ENCODE assay signal across 8 cellular contexts in the genomic region with DNA sequence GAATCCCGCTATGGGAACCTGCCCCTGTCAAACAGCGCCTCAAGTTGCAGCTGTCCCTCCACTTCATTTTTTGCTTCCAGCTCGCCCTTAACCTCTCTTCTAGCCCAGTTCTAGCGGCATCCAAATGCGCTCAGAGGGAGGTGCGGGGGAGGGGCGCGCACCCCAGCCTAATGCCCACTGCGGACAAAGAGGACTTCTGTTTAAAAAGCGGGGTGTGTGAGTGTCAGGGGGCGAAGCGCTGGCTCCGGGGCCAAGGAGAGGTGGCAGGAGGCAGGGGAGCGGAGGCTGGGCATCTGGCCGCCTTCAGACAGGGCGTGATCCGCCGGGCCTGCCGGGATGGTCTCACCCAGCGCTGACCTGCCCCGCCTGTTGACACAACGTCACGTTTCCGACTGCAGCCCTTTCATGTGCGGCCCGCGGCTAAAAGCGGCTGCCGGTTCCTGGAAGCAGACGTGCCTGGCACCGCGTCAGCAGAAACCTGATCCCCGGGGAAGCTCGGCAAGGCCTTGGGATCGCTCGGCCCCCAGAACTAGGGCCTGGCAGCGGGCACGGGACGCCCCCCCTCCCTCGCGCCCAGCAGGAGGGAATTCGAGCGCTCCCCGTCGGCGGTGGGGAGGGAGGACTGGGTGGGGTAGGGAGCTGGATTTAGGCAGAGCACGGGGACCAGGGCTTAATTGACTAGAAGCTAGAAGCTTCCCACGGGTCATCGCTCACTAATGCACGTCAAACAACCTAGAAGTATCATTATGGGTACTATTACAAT. TPM values are rescaled to one million over a fixed set of nuclear protein-coding genes. Genes with fewer than 3 reads are reported as not detected.
A peak's percentile ranks its signal among the peaks of the same experiment; 100 is the strongest.
DNase-seq lines count a peak whose midpoint lies in the region; ATAC-seq and TF ChIP-seq lines count a peak whose summit lies in the region.

No MANE protein-coding gene starts in this region.

- H3K36me3 ChIP-seq in NT2/D1 (ENCODE audit: insufficient read depth, insufficient read length, low read length): peaks cover 34% of the 10 kb centered on the region
- peaks cover 12 to 16% of the 10 kb centered on the region in 2 donors for H3K36me3 ChIP-seq in mucosa of rectum (ENCODE audit: control insufficient read depth in 2 of 2, insufficient read depth in 2 of 2, low read length in 2 of 2)

- peak overlapping the region; percentile 90 to 98 for H3K27ac ChIP-seq in mucosa of rectum (ENCODE audit: low read depth in 2 of 2, low read length in 2 of 2)

- TF ChIP-seq CTCF in epithelial cell of proximal tubule (conservative IDR thresholded peaks at IDR 0.05; ENCODE audit: low read depth, low read length): no peak

- H3K9ac ChIP-seq in NT2/D1 (ENCODE audit: insufficient read length, low read depth) (peak overlapping the region; percentile 44), mucosa of rectum (ENCODE audit: low read depth in 1 of 2, low read length in 2 of 2) (peak overlapping the region; percentile 69 to 80)

- H3K9me3 ChIP-seq in NT2/D1 (ENCODE audit: insufficient read depth, low read length) (no peaks in the 10 kb centered on the region), mucosa of rectum (ENCODE audit: control insufficient read depth in 2 of 2, low read length in 2 of 2) (no peaks in the 10 kb centered on the region)

- DNase-seq in COLO668 (lab: John Stamatoyannopoulos, UW; ENCODE audit: unreplicated experiment): peak; percentile 92
- DNase-seq in NT2/D1 (ENCODE audit: low read depth, low spot score): peak; percentile 82
- peak; percentile 79 for DNase-seq in activated T-cell treated with anti-CD3 and anti-CD28 coated beads, Interleukin-2, amount 50 U/mL, for 1 hour
- no peak for DNase-seq in epithelial cell of proximal tubule (ENCODE audit: low read depth)
- peak; percentile 52 to 55 for DNase-seq in stimulated activated CD8-positive, alpha-beta memory T cell treated with anti-CD3 and anti-CD28 coated beads, Interleukin-7, amount 100 ng/mL, for 1 hour (ENCODE audit: low read depth in 2 of 2)

- peaks cover 22% of the 10 kb centered on the region for H3K27me3 ChIP-seq in NT2/D1 (ENCODE audit: insufficient read depth, insufficient read length)
- no peaks in the 10 kb centered on the region for H3K27me3 ChIP-seq in mucosa of rectum (ENCODE audit: control insufficient read depth in 2 of 2, insufficient read depth in 2 of 2, low read length in 2 of 2)

- H3K4me1 ChIP-seq in NT2/D1 (ENCODE audit: insufficient read depth, insufficient read length) (peaks cover 26% of the 10 kb centered on the region), mucosa of rectum (ENCODE audit: control insufficient read depth in 2 of 2, insufficient read depth in 2 of 2, low read length in 2 of 2) (peaks cover 43 to 62% of the 10 kb centered on the region in 2 donors)

- H3K4me3 ChIP-seq in NT2/D1 (ENCODE audit: insufficient read length, low read depth): peak overlapping the region; percentile 31
- H3K4me3 ChIP-seq in epithelial cell of proximal tubule (ENCODE audit: low read depth, low read length): peak overlapping the region; percentile 40
- peak overlapping the region; percentile 61 to 65 for H3K4me3 ChIP-seq in mucosa of rectum (ENCODE audit: low read length in 2 of 2)

- ATAC-seq in GM19452 (IDR thresholded peaks at IDR 0.05; ENCODE audit: unreplicated experiment) (peak; percentile 54), HG03558 (IDR thresholded peaks at IDR 0.05; ENCODE audit: extremely low read depth, unreplicated experiment) (peak; percentile 28)

RNA-seq across cellular contexts. Expression of a gene that starts 7.6 kb away (rescaled TPM):
- 47.2 and 96.3 TPM in 2 replicates for total RNA-seq in epithelial cell of proximal tubule
